ENCODE assay signal across 15 cellular contexts in the genomic region with DNA sequence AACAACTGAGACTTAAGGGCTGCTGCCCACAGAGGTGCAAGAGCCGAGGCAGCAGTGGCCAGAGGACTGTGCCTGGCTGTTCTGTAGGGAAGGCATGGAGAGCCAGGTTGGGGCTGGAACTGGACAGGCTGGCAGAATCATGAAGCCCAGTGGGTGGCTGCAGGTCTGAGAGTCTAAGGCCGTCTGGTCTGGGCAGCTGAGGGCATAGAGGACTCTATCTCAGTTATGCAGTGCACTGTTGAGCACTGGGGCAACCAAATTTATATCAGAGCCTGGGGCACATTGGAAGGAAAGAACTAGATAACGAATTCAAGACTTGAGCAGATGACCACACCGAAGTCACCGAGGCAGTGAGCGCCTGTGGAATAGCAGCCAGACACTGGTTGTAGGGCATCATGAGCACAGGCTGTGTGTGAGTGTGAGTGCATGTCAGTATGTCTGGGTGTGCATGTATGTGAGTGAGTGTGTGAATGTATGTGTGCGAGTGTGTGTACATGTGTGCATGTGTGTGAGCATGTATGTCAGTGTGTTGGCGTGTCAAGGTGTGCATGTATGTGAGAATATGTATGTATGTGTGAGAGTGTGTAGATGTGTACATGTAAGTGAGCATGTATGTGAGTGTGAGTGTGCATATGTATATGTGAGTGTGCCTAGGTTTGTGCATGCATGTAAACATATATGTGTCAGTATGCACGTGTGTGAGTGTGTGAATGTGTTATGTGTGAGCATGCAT. TPM values are rescaled to one million over a fixed set of nuclear protein-coding genes. Genes with fewer than 3 reads are reported as not detected.
DNase-seq lines count a peak whose midpoint lies in the region; ATAC-seq and TF ChIP-seq lines count a peak whose summit lies in the region.
"Had no signal": no experiment of that assay in that cellular context is flagged by ENCODE, and none has a peak within 500 bp of the region (broad histone marks: within the 10 kb centered on the region; RNA-seq: fewer than 3 reads in every experiment).

No MANE protein-coding gene starts in this region.

- no peak for TF ChIP-seq CTCF in OCI-LY7 (conservative IDR thresholded peaks at IDR 0.05; ENCODE audit: low read length)
- no peak for TF ChIP-seq CTCF in transverse colon (IDR thresholded peaks at IDR 0.05)
- TF ChIP-seq CTCF in sigmoid colon (IDR thresholded peaks at IDR 0.05): no peak

- no peaks in the 10 kb centered on the region for H3K79me2 ChIP-seq in OCI-LY7 (ENCODE audit: insufficient read depth, low read depth, low read length)

- in situ Hi-C loops in transverse colon (cut with MboI; ENCODE audit: low pct_ligation_motif_present in 1 of 4, low pct_unique_long_range_greater_than_20kb in 1 of 4, low sequenced_read_pairs in 3 of 4): no loop called here

- DNase-seq in left ventricle myocardium superior (no peak), left cardiac atrium (no peak), OCI-LY7 (ENCODE audit: low spot score) (no peak), cerebellum (ENCODE audit: low spot score) (peak; percentile 48), transverse colon (no peak), sigmoid colon (no peak), NCI-H2081 (lab: John Stamatoyannopoulos, UW) (no peak)
- DNase-seq in activated CD4-positive, alpha-beta T cell treated with anti-CD3 and anti-CD28 coated beads for 4 hours: no peak
- DNase-seq: activated B cell treated with CpG ODN at 0.5 μM for 24 hours, amniotic stem cell, naive B cell, NCI-H1417 treated with DMSO at 0.1 percent for 48 hours, SIG-M5 had no signal

- intact Hi-C loops in left ventricle myocardium superior (cut with micrococcal nuclease): no loop called here
- intact Hi-C loops in left cardiac atrium (cut with DNase I): no loop called here
- intact Hi-C loops in OCI-LY7 (cut with micrococcal nuclease; ENCODE audit: unreplicated experiment): no loop called here
- intact Hi-C loops in transverse colon (cut with DNase I; ENCODE audit: low total_unique reads): no loop called here
- intact Hi-C loops in sigmoid colon (cut with DNase I): no loop called here

- 90 to 94% methylated on average over 7 to 8 of the region's 9 CpGs for whole genome bisulfite sequencing in transverse colon (ENCODE audit: low coverage in 1 of 2), 2 donors
- WGBS in sigmoid colon, 2 donors: 91 to 96% methylated on average over 9 of the region's 9 CpGs

- POLR2A ChIA-PET in OCI-LY7 (lab: Charles Lee): interaction anchor here (0.7 to 1.5 kb wide), 3 partner anchors 8 to 19 kb away, joined by 3 to 7 read pairs (median 3); no protein-coding TSS in a partner anchor

- peak overlapping the region; percentile 7; the same call in 1 of the 2 replicates for H2AFZ ChIP-seq in OCI-LY7 (ENCODE audit: low read length)

- peak; percentile 14 for ATAC-seq in left ventricle myocardium superior
- no peak for ATAC-seq in left cardiac atrium
- ATAC-seq: sciatic nerve had no signal

- CTCF ChIA-PET in OCI-LY7 (lab: Charles Lee; ENCODE audit: unreplicated experiment): interaction anchor here (1.4 kb wide), 1 partner anchor 11 kb away, joined by 3 read pairs; no protein-coding TSS in a partner anchor

- H3K4me1 ChIP-seq in OCI-LY7 (ENCODE audit: insufficient read depth, low read length, poor library complexity, severe bottlenecking) (peaks cover 76% of the 10 kb centered on the region), transverse colon (peaks cover 0 to 5% (median 0%) of the 10 kb centered on the region in 4 donors), sigmoid colon (peaks cover 0 to 9% (median 0%) of the 10 kb centered on the region in 4 donors)

- H3K4me3 ChIP-seq in OCI-LY7 (ENCODE audit: low read depth, low read length, poor library complexity, severe bottlenecking) (no peak overlapping the region), transverse colon (no peak overlapping the region), sigmoid colon (no peak overlapping the region)
- H3K4me3 ChIP-seq: ovary had no signal

- H3K27ac ChIP-seq in OCI-LY7 (ENCODE audit: low read depth, low read length, poor library complexity, severe bottlenecking) (peak overlapping the region; percentile 42), transverse colon (no peak overlapping the region), sigmoid colon (no peak overlapping the region)
- H3K27ac ChIP-seq: ovary had no signal

- no peaks in the 10 kb centered on the region for H3K27me3 ChIP-seq in transverse colon
- no peaks in the 10 kb centered on the region for H3K27me3 ChIP-seq in sigmoid colon
- H3K27me3 ChIP-seq: ovary had no signal

- no peaks in the 10 kb centered on the region for H3K9me2 ChIP-seq in OCI-LY7 (ENCODE audit: insufficient read depth, low read length)

- peaks cover 8% of the 10 kb centered on the region; the same call in 1 of the 2 replicates for H3K36me3 ChIP-seq in OCI-LY7 (ENCODE audit: insufficient read depth, low read length)
- H3K36me3 ChIP-seq in transverse colon: no peaks in the 10 kb centered on the region
- H3K36me3 ChIP-seq in sigmoid colon: peaks cover 0 to 4% (median 0%) of the 10 kb centered on the region in 4 donors
- H3K36me3 ChIP-seq: ovary had no signal

- TF ChIP-seq EP300 in transverse colon (IDR thresholded peaks at IDR 0.05; ENCODE audit: low read depth) (no peak), sigmoid colon (IDR thresholded peaks at IDR 0.05) (no peak)

- H4K20me1 ChIP-seq in OCI-LY7 (ENCODE audit: insufficient read depth, low read length): no peaks in the 10 kb centered on the region

- peak overlapping the region; percentile 38 for H3K4me2 ChIP-seq in OCI-LY7 (ENCODE audit: low read length)

- H3K9me3 ChIP-seq in OCI-LY7 (ENCODE audit: low read length) (no peaks in the 10 kb centered on the region), transverse colon (no peaks in the 10 kb centered on the region), sigmoid colon (no peaks in the 10 kb centered on the region)
- H3K9me3 ChIP-seq: ovary had no signal

- BruUV-seq in OCI-LY7 (replicated peaks; lab: Mats Ljungman, UMichigan): no TSS peak

- no peak for TF ChIP-seq POLR2A in transverse colon (IDR thresholded peaks at IDR 0.05)
- TF ChIP-seq POLR2A in sigmoid colon (IDR thresholded peaks at IDR 0.05): no peak

RNA-seq across cellular contexts. Expression of a gene that starts 36.9 kb away (rescaled TPM):
- total RNA-seq in left ventricle myocardium superior (2.0 TPM), left cardiac atrium (1 to 10 TPM; 3.0 to 4.9 TPM), OCI-LY7 (2022) (22.2 and 26.4 TPM in 2 replicates), cerebellum (17.7 TPM), transverse colon (10 to 100 TPM in 1 of 4 donors, 1 to 10 TPM in 2, not detected in 1; 2.6 to 10.6 (median 7.8) TPM), sigmoid colon (10 to 100 TPM; 12.4 to 30.5 (median 19.3) TPM)
- total RNA-seq in OCI-LY7 (2014; rRNA removed; shearing (Covaris generic)): 12.9 and 13.7 TPM in 2 replicates
- polyA plus RNA-seq in sigmoid colon: 10 to 100 TPM in 2 of 3 donors, 1 to 10 TPM in 1; 5.0 to 16.9 (median 10.8) TPM
